Comparison of ENCODE assay signal across 8 cellular contexts in genomic region chr19:7672522-7672921, GRCh38. TPM values are rescaled to one million over a fixed set of nuclear protein-coding genes. Genes with fewer than 3 reads are reported as not detected.
"Had no signal": no experiment of that assay in that cellular context is flagged by ENCODE, and none has a peak within 500 bp of the region (broad histone marks: within the 10 kb centered on the region; RNA-seq: fewer than 3 reads in every experiment).

No MANE protein-coding gene starts in this region.

- H3K27ac ChIP-seq: HL-60 had no signal

- ATAC-seq: HepG2, K562 had no signal

- H3K4me3 ChIP-seq: K562 had no signal

- DNase-seq: IMR-90, KBM-7, KG1 had no signal

RNA-seq across cellular contexts. Expression of gene RETN, which starts 3.7 kb away (rescaled TPM):
- total RNA-seq: HepG2, HT-29, HT1080, IMR-90, K562 had no signal

RNA-seq across cellular contexts. Expression of gene MCEMP1, which starts 4.4 kb away (rescaled TPM):
- total RNA-seq: HepG2, HT-29, HT1080, IMR-90 had no signal

RNA-seq across cellular contexts. Expression of gene FCER2, which starts 29.4 kb away (rescaled TPM):
- total RNA-seq: HepG2, HT-29, HT1080, IMR-90 had no signal
